ENCODE assay signal across 1 cellular context in the genomic region with DNA sequence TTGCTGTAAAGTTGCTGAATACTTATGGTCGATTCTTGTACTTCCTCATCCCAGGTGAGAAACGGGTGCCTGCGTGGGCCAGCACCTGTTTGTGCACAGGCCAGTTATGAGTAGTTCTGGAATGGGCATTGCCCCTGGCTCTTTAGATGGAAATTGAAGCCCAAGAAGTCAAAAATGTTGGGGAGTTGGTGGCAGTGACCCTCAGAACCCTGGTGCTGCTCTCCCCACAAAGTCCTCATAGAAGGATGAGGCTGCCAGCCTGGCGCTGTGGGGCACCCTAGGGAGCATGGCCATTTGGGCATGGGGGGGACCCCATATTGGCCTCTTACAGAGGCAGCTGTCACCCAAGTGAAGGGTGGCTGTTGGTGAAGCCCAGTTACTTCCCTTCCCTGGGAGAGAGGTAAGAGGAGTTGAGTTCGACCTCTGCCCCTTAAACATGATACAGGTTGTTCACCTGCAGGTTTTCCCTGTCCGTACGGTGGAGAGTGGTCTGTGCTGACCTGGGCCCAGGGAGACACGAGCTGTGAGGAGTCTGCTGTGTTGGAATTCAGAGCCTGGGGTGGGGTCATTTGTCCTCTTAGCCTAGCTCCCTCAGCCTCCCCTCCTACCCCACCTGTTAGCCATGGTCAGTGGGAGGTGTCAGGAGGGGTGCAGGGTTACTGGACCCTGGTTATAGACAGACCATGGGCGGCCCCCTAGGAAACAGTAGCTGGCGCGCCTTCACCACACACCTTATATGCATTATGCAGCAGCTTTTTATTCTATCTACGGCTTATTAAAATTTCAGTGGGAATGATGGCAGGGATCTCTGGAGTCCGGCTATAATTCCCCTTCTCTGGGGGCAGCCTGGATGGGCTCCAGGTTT.
TF ChIP-seq lines count a peak whose summit lies in the region.

No MANE protein-coding gene starts in this region.

TF ChIP-seq in H1, 55 proteins besides CTCF, POLR2A, EP300 and RAD21:
- no peak for TF ChIP-seq TEAD4 (IDR thresholded peaks at IDR 0.05; ENCODE audit: low read depth, low read length)
- peak; percentile 59 for TF ChIP-seq POLR2AphosphoS5 (IDR thresholded peaks at IDR 0.05; ENCODE audit: low read depth, low read length)
